Comparison of ENCODE assay signal across 25 cellular contexts in genomic region chr7:138324905-138325304, GRCh38.
DNase-seq lines count a peak whose midpoint lies in the region; ATAC-seq lines count a peak whose summit lies in the region.
"Had no signal": no experiment of that assay in that cellular context is flagged by ENCODE, and none has a peak within 500 bp of the region (broad histone marks: within the 10 kb centered on the region; RNA-seq: fewer than 3 reads in every experiment).

No MANE protein-coding gene starts in this region.

- DNase-seq in COLO668 (lab: John Stamatoyannopoulos, UW; ENCODE audit: unreplicated experiment) (peak; percentile 10), DMS 273 (lab: John Stamatoyannopoulos, UW; ENCODE audit: unreplicated experiment) (peak; percentile 88), NCI-H446 treated with DMSO at 0.1 percent for 48 hours (lab: John Stamatoyannopoulos, UW) (peak; percentile 92), myocyte (ENCODE audit: low read depth) (peak; percentile 36), left cardiac atrium (no peak), DMS79 treated with DMSO at 0.1 percent for 48 hours (lab: John Stamatoyannopoulos, UW) (no peak)
- DNase-seq: activated CD4-positive, alpha-beta T cell treated with anti-CD3 and anti-CD28 coated beads, Interleukin-2, amount 10 ng/mL, durations not matched to agents 24 days and 14 days; activated CD8-positive, alpha-beta memory T cell treated with anti-CD3 and anti-CD28 coated beads for 24 hours; activated naive CD4-positive, alpha-beta T cell treated with anti-CD3 and anti-CD28 coated beads, Interleukin-2, amount 50 U/mL, for 16 hours; activated T-cell treated with anti-CD3 and anti-CD28 coated beads for 4 hours; amniotic stem cell; C1 segment of cervical spinal cord; COR-L47; dermis blood vessel endothelial cell; endodermal cell; GM23248; IMR-90; left ventricle myocardium superior; NCI-H1105; NCI-H2081; NCI-H526 treated with DMSO at 0.1 percent for 48 hours; stimulated activated CD4-positive, alpha-beta T cell treated with anti-CD3 and anti-CD28 coated beads, Interleukin-4, amount 100 ng/mL, for 24 hours had no signal

- ATAC-seq in left cardiac atrium (no peak), GM19455 (IDR thresholded peaks at IDR 0.05; ENCODE audit: unreplicated experiment) (no peak)
- ATAC-seq: esophagus mucosa, left ventricle myocardium superior, WTC11 had no signal

- intact Hi-C loops in left cardiac atrium (cut with DNase I), result no loop called here

Comparison
In these comparisons a context has a peak if more than half of its experiments do, and no peak if none do; other contexts are left out.
1. DNase-seq: peak in COLO668 (single experiment), DMS 273 (single experiment), NCI-H446 treated with DMSO at 0.1 percent for 48 hours (single experiment) and myocyte (single experiment); none in left cardiac atrium (single experiment) and DMS79 treated with DMSO at 0.1 percent for 48 hours (single experiment).